10 cellular contexts compared by ENCODE assay signal in the genomic region with DNA sequence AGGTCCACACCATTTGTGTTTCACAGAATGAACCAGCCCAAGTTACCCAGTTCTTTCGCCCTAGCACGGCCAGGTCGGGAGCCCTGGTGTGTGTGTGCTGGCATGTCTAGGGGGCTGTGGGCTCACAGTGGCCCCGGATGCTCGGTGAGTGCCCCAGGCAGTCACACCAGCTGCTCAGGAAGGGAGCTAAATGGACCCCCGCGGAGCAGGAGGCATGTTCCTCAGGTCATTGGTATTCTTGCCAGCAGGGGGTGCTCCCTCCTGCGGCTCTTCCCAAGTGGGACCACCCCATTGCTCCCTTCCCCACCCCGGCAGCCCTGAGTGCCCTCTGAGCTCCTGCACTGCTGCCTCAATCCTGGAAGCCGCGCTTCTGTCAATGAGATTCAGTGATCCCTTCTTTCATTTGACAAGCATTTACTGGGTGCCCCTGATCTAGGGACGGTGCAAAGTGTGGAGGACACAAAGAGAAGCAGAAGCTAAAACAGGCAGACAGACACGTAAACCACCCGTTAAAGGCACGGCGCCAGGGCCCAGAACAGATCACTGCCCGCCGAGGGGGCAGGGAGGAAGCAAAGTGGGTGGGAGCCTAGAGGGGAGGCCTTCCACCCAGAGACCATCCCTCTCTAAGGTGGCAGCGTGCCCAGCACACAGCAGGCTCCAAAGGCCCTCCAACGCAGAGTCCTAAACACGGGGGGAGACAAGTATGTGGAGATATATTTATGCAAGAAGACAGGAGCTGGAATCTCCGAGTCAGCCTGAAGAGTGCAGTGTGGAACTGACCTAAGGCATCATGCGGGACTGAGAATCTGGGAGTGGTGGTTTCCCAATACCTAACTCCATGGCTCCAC. TPM values are rescaled to one million over a fixed set of nuclear protein-coding genes. Genes with fewer than 3 reads are reported as not detected.
DNase-seq lines count a peak whose midpoint lies in the region; ATAC-seq, FAIRE-seq and TF ChIP-seq lines count a peak whose summit lies in the region.
"Had no signal": no experiment of that assay in that cellular context is flagged by ENCODE, and none has a peak within 500 bp of the region (broad histone marks: within the 10 kb centered on the region; RNA-seq: fewer than 3 reads in every experiment).

No MANE protein-coding gene starts in this region.

- H3K27ac ChIP-seq in MM.1S (ENCODE audit: low read length): no peak overlapping the region
- no peak overlapping the region for H3K27ac ChIP-seq in H1 (ENCODE audit: low read depth, low read length)

- no peak overlapping the region for H3K4me3 Mint-ChIP-seq in nephron progenitor cell

- H2BK12ac ChIP-seq in H1 (ENCODE audit: low read depth, low read length): no peak overlapping the region

- no peak overlapping the region for H3K18ac ChIP-seq in H1 (ENCODE audit: extremely low read depth, low read length)

- no peak for TF ChIP-seq EP300 in H1 (IDR thresholded peaks at IDR 0.05; ENCODE audit: borderline replicate concordance in 1 of 2, low read depth in 2 of 2, low read length in 2 of 2)

- H3K23me2 ChIP-seq in H1 (ENCODE audit: low read depth, low read length): no peaks in the 10 kb centered on the region

- peaks cover 15% of the 10 kb centered on the region for H3K4me1 Mint-ChIP-seq in nephron progenitor cell

- H3K27me3 Mint-ChIP-seq in nephron progenitor cell (ENCODE audit: low read depth, poor library complexity): peaks cover 4% of the 10 kb centered on the region

- no peak overlapping the region for H2BK120ac ChIP-seq in H1 (replicated peaks; ENCODE audit: low read depth, low read length)

- H3K56ac ChIP-seq in H1 (replicated peaks; ENCODE audit: insufficient read length, low read depth, low read length): no peak overlapping the region

- H3K36me3 ChIP-seq in MM.1S (replicated peaks; ENCODE audit: insufficient read depth, low read length): no peaks in the 10 kb centered on the region
- peaks cover 15 to 64% (median 42%) of the 10 kb centered on the region in 4 experiments for H3K36me3 ChIP-seq in H1 (ENCODE audit: control insufficient read depth in 2 of 4, insufficient read depth in 4 of 4, low read length in 3 of 4)

- no peak overlapping the region for H2AFZ ChIP-seq in MM.1S (ENCODE audit: low read length)
- H2AFZ ChIP-seq in H1 (ENCODE audit: low read length): no peak overlapping the region

- H2BK15ac ChIP-seq in H1 (ENCODE audit: low read length): no peak overlapping the region

- 0 out of 2 replicates have a peak overlapping the region, but pooled peaks have one; percentile 8 for H2BK5ac ChIP-seq in H1 (ENCODE audit: low read depth, low read length)

- no peaks in the 10 kb centered on the region for H3K9me3 Mint-ChIP-seq in nephron progenitor cell

- TF ChIP-seq CTCF in MM.1S (IDR thresholded peaks at IDR 0.05; ENCODE audit: low read length) (peak; percentile 16; the same call in 1 of the 2 replicates), H1 (IDR thresholded peaks at IDR 0.05; ENCODE audit: control extremely low read depth in 1 of 3, insufficient read depth in 1 of 3, low read depth in 1 of 3, low read length in 3 of 3) (peak in 1 of 3 experiments; percentile 30; a peak in 1 of 4 replicates), nephron progenitor cell (IDR thresholded peaks at IDR 0.05) (peak; percentile 52)

- H3K79me2 ChIP-seq in MM.1S (ENCODE audit: low read length) (no peaks in the 10 kb centered on the region), H1 (ENCODE audit: control insufficient read depth in 1 of 2, insufficient read depth in 2 of 2, low read length in 2 of 2) (no peaks in the 10 kb centered on the region)

- H3K79me1 ChIP-seq in H1 (ENCODE audit: low read depth, low read length): peaks cover 2% of the 10 kb centered on the region; the same call in 1 of the 2 replicates

- FAIRE-seq in H1 (lab: Jason Lieb, UNC): no peak

- H3F3A ChIP-seq in MM.1S (ENCODE audit: insufficient read depth, low read length): no peaks in the 10 kb centered on the region

- 90% methylated on average over 21 of the region's 23 CpGs; no CpG with 5 or more reads in 1 of the 2 experiments for WGBS in H1 (ENCODE audit: extremely low coverage in 1 of 2, insufficient coverage in 1 of 2, insufficient read length in 1 of 2, insufficient replicate concordance in 2 of 2, low coverage in 1 of 2, low lambda C conversion rate in 2 of 2, missing lambda C conversion rate in 1 of 2), 2 experiments

- H3K4me2 ChIP-seq in MM.1S (ENCODE audit: low read depth, low read length) (no peak overlapping the region), H1 (ENCODE audit: insufficient read depth in 1 of 2, low read depth in 2 of 2, low read length in 2 of 2) (no peak overlapping the region)

- TF ChIP-seq POLR2A in H1 (IDR thresholded peaks at IDR 0.05; ENCODE audit: control extremely low read depth in 1 of 2, low read depth in 2 of 2, low read length in 2 of 2): no peak

- no peak overlapping the region for H4K8ac ChIP-seq in H1 (ENCODE audit: extremely low read depth, insufficient read depth, low read length)

- peaks cover 65% of the 10 kb centered on the region for H3K36me3 Mint-ChIP-seq in nephron progenitor cell (ENCODE audit: low read depth)

- peak in 1 of 2 experiments; percentile 46; a peak in 3 of 4 replicates for TF ChIP-seq RAD21 in H1 (IDR thresholded peaks at IDR 0.05 in 1 of 2, conservative IDR thresholded peaks at IDR 0.05 in 1 of 2; ENCODE audit: low read depth in 2 of 2, low read length in 2 of 2)

- H3K27me3 ChIP-seq in MM.1S (replicated peaks; ENCODE audit: insufficient read depth, low read length): no peaks in the 10 kb centered on the region
- no peaks in the 10 kb centered on the region for H3K27me3 ChIP-seq in H1 (replicated peaks in 1 of 4; ENCODE audit: control insufficient read depth in 3 of 4, extremely low read depth in 1 of 4, insufficient read depth in 3 of 4, low read length in 3 of 4)

- no peak overlapping the region for H4K5ac ChIP-seq in H1 (ENCODE audit: insufficient read length, low read depth, low read length)

- no peak overlapping the region for H3K23ac ChIP-seq in H1 (ENCODE audit: insufficient read length)

- H3K4me3 ChIP-seq in MM.1S (ENCODE audit: low read length): no peak overlapping the region
- no peak overlapping the region for H3K4me3 ChIP-seq in H1 (ENCODE audit: extremely low read depth in 1 of 4, insufficient read depth in 2 of 4, low read depth in 3 of 4, low read length in 4 of 4)

- no peak overlapping the region for H2BK20ac ChIP-seq in H1 (ENCODE audit: low read length)

- ATAC-seq in HG03378 (IDR thresholded peaks at IDR 0.05; ENCODE audit: unreplicated experiment): no peak

- H3K27ac Mint-ChIP-seq in nephron progenitor cell: no peak overlapping the region

- H3K14ac ChIP-seq in H1 (ENCODE audit: insufficient read length): no peak overlapping the region

- H3K4me1 ChIP-seq in MM.1S (ENCODE audit: low read length) (no peaks in the 10 kb centered on the region), H1 (replicated peaks in 1 of 4; ENCODE audit: control insufficient read depth in 3 of 4, insufficient read depth in 4 of 4, low read length in 3 of 4) (no peaks in the 10 kb centered on the region; a peak in 1 of 7 replicates)

- H4K20me1 ChIP-seq in MM.1S (ENCODE audit: insufficient read depth, low read length) (no peaks in the 10 kb centered on the region), H1 (replicated peaks in 1 of 2; ENCODE audit: control insufficient read depth in 1 of 2, insufficient read depth in 2 of 2, low read length in 2 of 2) (peaks cover 2 to 21% of the 10 kb centered on the region in 2 experiments)

- H3K9me2 ChIP-seq in MM.1S (replicated peaks; ENCODE audit: insufficient read depth, low read length): no peaks in the 10 kb centered on the region

- no peak overlapping the region for H3K9ac ChIP-seq in MM.1S (ENCODE audit: low read length)
- H3K9ac ChIP-seq in H1 (replicated peaks in 1 of 4; ENCODE audit: extremely low read depth in 1 of 4, low read depth in 3 of 4, low read length in 3 of 4): no peak overlapping the region

- H4K91ac ChIP-seq in H1 (replicated peaks; ENCODE audit: insufficient read length, low read length): no peak overlapping the region

- CTCF ChIA-PET in H1 (lab: Charles Lee; ENCODE audit: partially characterized antibody): interaction anchor here (0.6 to 4.7 kb wide), 22 partner anchors 8 to 191 kb away, joined by 3 to 25 read pairs (median 4); no protein-coding TSS in a partner anchor

- peak; percentile 24 for DNase-seq in EH (ENCODE audit: low read depth)
- DNase-seq in MM.1S: no peak
- no peak for DNase-seq in H1 (ENCODE audit: low read depth in 1 of 2, low spot score in 2 of 2)
- DNase-seq in nephron progenitor cell: peak; percentile 46
- no peak for DNase-seq in COLO829 (ENCODE audit: low spot score)
- DNase-seq in SIG-M5 (lab: John Stamatoyannopoulos, UW): no peak
- no peak for DNase-seq in amygdala (lab: John Stamatoyannopoulos, UW)
- DNase-seq: activated T-cell treated with anti-CD3 and anti-CD28 coated beads for 4 hours, NCI-H2081 had no signal

- no peak overlapping the region for H3K4ac ChIP-seq in H1 (replicated peaks; ENCODE audit: insufficient read length, low read depth, low read length)

- POLR2A ChIA-PET in H1 (lab: Charles Lee; ENCODE audit: partially characterized antibody): interaction anchor here (1.7 kb wide), 1 partner anchor 15 kb away, joined by 5 read pairs; no protein-coding TSS in a partner anchor

- H2AK5ac ChIP-seq in H1 (ENCODE audit: low read depth, low read length): no peak overlapping the region

- H3K9me3 ChIP-seq in MM.1S (replicated peaks; ENCODE audit: insufficient read depth, low read length) (no peaks in the 10 kb centered on the region), H1 (ENCODE audit: insufficient read depth in 2 of 2, low read depth in 1 of 2, low read length in 1 of 2) (no peaks in the 10 kb centered on the region)

RNA-seq across cellular contexts. Expression of gene ADPRHL1, which starts 5.2 kb away (rescaled TPM):
- total RNA-seq in H1 (2021; fragmentation: NEBNext Ultra II Directional; extraction: Animal tissue kit (Norgen Biotek cat#: 25700)): 1.7 and 2.0 TPM in 2 replicates
- polyA plus RNA-seq in H1 (2011; rRNA removed): 0.74 and 1.3 TPM in 2 replicates
- polyA plus RNA-seq in H1 (2011; cell fraction: cytosol; rRNA removed): 1.0 TPM
- polyA plus RNA-seq in H1 (2011; cell fraction: nucleus; rRNA removed): 1.5 TPM
- 0.77 to 1.4 TPM (median 1.2 TPM) in 4 replicates for polyA plus RNA-seq in H1 (2012, experiment 1 of 2)
- 0.49 TPM for polyA plus RNA-seq in H1 (2012, experiment 2 of 2)
- polyA plus RNA-seq in H1 (2013, experiment 1 of 2): 0.75 TPM
- 0.52 TPM for polyA plus RNA-seq in H1 (2013, experiment 2 of 2)
- polyA minus RNA-seq in H1 (2011; rRNA and poly(A)+ RNA removed): 0.34 and 0.76 TPM in 2 replicates
- not detected for polyA minus RNA-seq in H1 (2011; cell fraction: cytosol; rRNA and poly(A)+ RNA removed)
- polyA minus RNA-seq in H1 (2011; cell fraction: nucleus; rRNA and poly(A)+ RNA removed): 1.6 TPM

RNA-seq across cellular contexts. Expression of gene DCUN1D2, which starts 32.1 kb away (rescaled TPM):
- 35.2 and 35.3 TPM in 2 replicates for total RNA-seq in H1 (2021; fragmentation: NEBNext Ultra II Directional; extraction: Animal tissue kit (Norgen Biotek cat#: 25700))
- 19.5 and 22.6 TPM in 2 replicates for polyA plus RNA-seq in H1 (2011; rRNA removed)
- 24.4 TPM for polyA plus RNA-seq in H1 (2011; cell fraction: cytosol; rRNA removed)
- polyA plus RNA-seq in H1 (2011; cell fraction: nucleus; rRNA removed): 30.3 TPM
- polyA plus RNA-seq in H1 (2012, experiment 1 of 2): 20.2 to 29.9 TPM (median 25.7 TPM) in 4 replicates
- 7.8 TPM for polyA plus RNA-seq in H1 (2012, experiment 2 of 2)
- polyA plus RNA-seq in H1 (2013, experiment 1 of 2): 20.0 TPM
- 19.6 TPM for polyA plus RNA-seq in H1 (2013, experiment 2 of 2)
- polyA minus RNA-seq in H1 (2011; rRNA and poly(A)+ RNA removed): 28.8 and 30.9 TPM in 2 replicates
- 8.8 TPM for polyA minus RNA-seq in H1 (2011; cell fraction: cytosol; rRNA and poly(A)+ RNA removed)
- 25.0 TPM for polyA minus RNA-seq in H1 (2011; cell fraction: nucleus; rRNA and poly(A)+ RNA removed)

Comparison
In these comparisons a context has a peak if more than half of its experiments do, and no peak if none do; other contexts are left out.
1. DNase-seq: peak in EH (single experiment) and nephron progenitor cell (single experiment); none in MM.1S (single experiment), H1 (0 of 2), COLO829 (single experiment), SIG-M5 (single experiment) and amygdala (0 of 56).